In genomic region chr2:16663121-16663905, GRCh38 we compare ENCODE assay signal across 13 cellular contexts. TPM values are rescaled to one million over a fixed set of nuclear protein-coding genes. Genes with fewer than 3 reads are reported as not detected.
DNase-seq lines count a peak whose midpoint lies in the region; ATAC-seq, FAIRE-seq and TF ChIP-seq lines count a peak whose summit lies in the region.
"Had no signal": no experiment of that assay in that cellular context is flagged by ENCODE, and none has a peak within 500 bp of the region (broad histone marks: within the 10 kb centered on the region; RNA-seq: fewer than 3 reads in every experiment).

No MANE protein-coding gene starts in this region.

- H3K36me3 Mint-ChIP-seq in MCF 10A (ENCODE audit: insufficient read depth, unreplicated experiment) (no peaks in the 10 kb centered on the region), natural killer cell (no peaks in the 10 kb centered on the region)
- H3K36me3 Mint-ChIP-seq in central memory CD8-positive, alpha-beta T cell (ENCODE audit: insufficient read depth) = peaks cover 7% of the 10 kb centered on the region

- no TSS peak for BruUV-seq in MCF 10A (replicated peaks; lab: Mats Ljungman, UMichigan)

- DNase-seq in breast epithelium (ENCODE audit: low spot score in 2 of 2) (no peak), MCF 10A (ENCODE audit: unreplicated experiment) (no peak), natural killer cell (peak; percentile 32), upper lobe of right lung (no peak), T-helper 2 cell (no peak), small intestine (no peak)
- DNase-seq in central memory CD8-positive, alpha-beta T cell (ENCODE audit: low spot score in 2 of 2) = no peak
- DNase-seq: activated CD4-positive, alpha-beta memory T cell treated with anti-CD3 and anti-CD28 coated beads, Interleukin-2, amount 10 ng/mL, durations not matched to agents 7 days and 5 days; activated naive CD8-positive, alpha-beta T cell treated with anti-CD3 and anti-CD28 coated beads, Interleukin-2, amount 50 U/mL, for 24 hours; GOT3; SK-N-SH had no signal

- WGBS in small intestine, 3 donors = 74 to 78% (median 75%) methylated on average over 4 of the region's 4 CpGs

- H3K27ac ChIP-seq in breast epithelium (peak overlapping the region; percentile 76 to 89), upper lobe of right lung (peak overlapping the region; percentile 79), small intestine (ENCODE audit: low read depth in 1 of 2, low read length in 1 of 2) (peak overlapping the region in 1 of 2 donors; percentile 89)
- H3K27ac ChIP-seq: pancreas had no signal

- intact Hi-C loops in breast epithelium (cut with DNase I; ENCODE audit: low total_unique reads) = no loop called here
- intact Hi-C loops in MCF 10A (cut with micrococcal nuclease) = loop anchor here (5.0 kb wide), 1 partner anchor 46 kb away; no protein-coding TSS in a partner anchor
- intact Hi-C loops in natural killer cell (cut with micrococcal nuclease) = loop anchor here (1.0 to 5.0 kb wide), 2 partner anchors 12 to 36 kb away; no protein-coding TSS in a partner anchor
- intact Hi-C loops in upper lobe of right lung (cut with DNase I) = no loop called here

- H3K36me3 ChIP-seq in breast epithelium (no peaks in the 10 kb centered on the region), upper lobe of right lung (no peaks in the 10 kb centered on the region), small intestine (ENCODE audit: control insufficient read depth in 2 of 2, insufficient read depth in 2 of 2, low read length in 2 of 2) (no peaks in the 10 kb centered on the region)
- H3K36me3 ChIP-seq: pancreas had no signal

- H3K9me3 Mint-ChIP-seq in MCF 10A (ENCODE audit: unreplicated experiment) (no peaks in the 10 kb centered on the region), natural killer cell (no peaks in the 10 kb centered on the region)
- no peaks in the 10 kb centered on the region for H3K9me3 Mint-ChIP-seq in central memory CD8-positive, alpha-beta T cell
- H3K9me3 Mint-ChIP-seq: activated CD4-positive, alpha-beta memory T cell treated with anti-CD3 and anti-CD28 coated beads, Interleukin-2, amount 10 ng/mL, durations not matched to agents 7 days and 5 days; activated naive CD8-positive, alpha-beta T cell treated with anti-CD3 and anti-CD28 coated beads, Interleukin-2, amount 50 U/mL, for 24 hours had no signal

- H3K4me1 ChIP-seq in breast epithelium (peaks cover 7% of the 10 kb centered on the region in 2 donors), upper lobe of right lung (peaks cover 57% of the 10 kb centered on the region), small intestine (ENCODE audit: control insufficient read depth in 2 of 2, insufficient read depth in 1 of 2, low read depth in 1 of 2, low read length in 1 of 2) (peaks cover 0 to 5% of the 10 kb centered on the region in 2 donors)

- no peaks in the 10 kb centered on the region for H3K27me3 ChIP-seq in breast epithelium
- no peaks in the 10 kb centered on the region for H3K27me3 ChIP-seq in upper lobe of right lung
- peaks cover 0 to 4% of the 10 kb centered on the region in 2 donors for H3K27me3 ChIP-seq in small intestine (ENCODE audit: control insufficient read depth in 2 of 2, insufficient read depth in 2 of 2, low read length in 2 of 2)
- H3K27me3 ChIP-seq: pancreas had no signal

- no peak for TF ChIP-seq POLR2A in breast epithelium (IDR thresholded peaks at IDR 0.05)

- no peak overlapping the region for H3K27ac Mint-ChIP-seq in MCF 10A (ENCODE audit: low read depth, unreplicated experiment)
- peak overlapping the region; percentile 92 for H3K27ac Mint-ChIP-seq in central memory CD8-positive, alpha-beta T cell (ENCODE audit: low read depth)
- peak overlapping the region; percentile 93 to 97 for H3K27ac Mint-ChIP-seq in natural killer cell
- H3K27ac Mint-ChIP-seq: activated CD4-positive, alpha-beta memory T cell treated with anti-CD3 and anti-CD28 coated beads, Interleukin-2, amount 10 ng/mL, durations not matched to agents 7 days and 5 days had no signal

- peaks cover 13% of the 10 kb centered on the region for H3K27me3 Mint-ChIP-seq in MCF 10A (ENCODE audit: insufficient read depth, unreplicated experiment)
- peaks cover 50% of the 10 kb centered on the region for H3K27me3 Mint-ChIP-seq in central memory CD8-positive, alpha-beta T cell
- no peaks in the 10 kb centered on the region for H3K27me3 Mint-ChIP-seq in natural killer cell (ENCODE audit: low read depth in 2 of 2)

- TF ChIP-seq CTCF in breast epithelium (IDR thresholded peaks at IDR 0.05) = no peak
- TF ChIP-seq CTCF in MCF 10A (IDR thresholded peaks at IDR 0.05; ENCODE audit: unreplicated experiment) = no peak
- TF ChIP-seq CTCF in natural killer cell (IDR thresholded peaks at IDR 0.05) = no peak
- no peak for TF ChIP-seq CTCF in upper lobe of right lung (IDR thresholded peaks at IDR 0.05)

- H3K4me3 Mint-ChIP-seq in MCF 10A (ENCODE audit: unreplicated experiment) (no peak overlapping the region), natural killer cell (peak overlapping the region; percentile 89)
- peak overlapping the region; percentile 82 for H3K4me3 Mint-ChIP-seq in central memory CD8-positive, alpha-beta T cell
- H3K4me3 Mint-ChIP-seq: activated CD4-positive, alpha-beta memory T cell treated with anti-CD3 and anti-CD28 coated beads, Interleukin-2, amount 10 ng/mL, durations not matched to agents 7 days and 5 days had no signal

- FAIRE-seq in small intestine (lab: Jason Lieb, UNC) = no peak
- FAIRE-seq: pancreas had no signal

- CTCF ChIA-PET in MCF 10A (lab: Yijun Ruan, JAX) = interaction anchor here (0.7 to 1.2 kb wide), 3 partner anchors 12 to 32 kb away, joined by 3 to 6 read pairs (median 5); no protein-coding TSS in a partner anchor

- H3K9me3 ChIP-seq in breast epithelium = no peaks in the 10 kb centered on the region
- no peaks in the 10 kb centered on the region for H3K9me3 ChIP-seq in upper lobe of right lung
- no peaks in the 10 kb centered on the region for H3K9me3 ChIP-seq in small intestine (ENCODE audit: control insufficient read depth, low read depth)
- H3K9me3 ChIP-seq: pancreas, SK-N-SH had no signal

- H3K4me3 ChIP-seq in breast epithelium (peak overlapping the region in 1 of 3 donors; percentile 71), upper lobe of right lung (peak overlapping the region; percentile 78), small intestine (ENCODE audit: low read depth in 1 of 2, low read length in 2 of 2) (no peak overlapping the region)

- no peak for ATAC-seq in central memory CD8-positive, alpha-beta T cell (replicated peaks; ENCODE audit: extremely low read depth, poor library complexity, severe bottlenecking)
- ATAC-seq in natural killer cell = peak; percentile 13 to 26 (median 20)
- ATAC-seq in upper lobe of right lung = peak; percentile 61
- no peak for ATAC-seq in esophagus mucosa
- ATAC-seq: activated naive CD8-positive, alpha-beta T cell treated with anti-CD3 and anti-CD28 coated beads, Interleukin-2, amount 50 U/mL, for 24 hours had no signal

- POLR2A ChIA-PET in MCF 10A (lab: Yijun Ruan, JAX) = interaction anchor here (0.7 to 1.4 kb wide), 2 partner anchors 9 to 38 kb away, joined by 3 to 4 read pairs; no protein-coding TSS in a partner anchor

- H3K4me1 Mint-ChIP-seq in MCF 10A (ENCODE audit: insufficient read depth, unreplicated experiment) (no peaks in the 10 kb centered on the region), natural killer cell (peaks cover 77 to 85% of the 10 kb centered on the region in 2 donors)
- peaks cover 38% of the 10 kb centered on the region for H3K4me1 Mint-ChIP-seq in central memory CD8-positive, alpha-beta T cell

RNA-seq across cellular contexts. Expression of gene CYRIA, which starts 2.3 kb away (rescaled TPM):
- total RNA-seq in breast epithelium (10 to 100 TPM; 12.5 to 18.7 (median 17.7) TPM), MCF 10A (2022) (0.35 and 1.2 TPM in 2 replicates), natural killer cell (10 to 100 TPM; 37.4 to 54.8 (median 38.5) TPM), upper lobe of right lung (24.2 TPM), esophagus mucosa (1.3 TPM)
- polyA plus RNA-seq in small intestine = 1 to 10 TPM in 2 of 3 donors, under 1 TPM in 1; 0.45 to 2.5 (median 2.2) TPM

Comparison
In these comparisons a context has a peak if more than half of its experiments do, and no peak if none do; other contexts are left out.
1. intact Hi-C loops: an anchor here in MCF 10A (5.0 kb wide) and natural killer cell (1.0 to 5.0 kb wide); none called in breast epithelium and upper lobe of right lung.
2. ATAC-seq: peak in natural killer cell (3 of 3) and upper lobe of right lung (single experiment); none in central memory CD8-positive, alpha-beta T cell (single experiment) and esophagus mucosa (single experiment).